8 cellular contexts compared by ENCODE assay signal in genomic region chr9:129968690-129969485, GRCh38.
DNase-seq lines count a peak whose midpoint lies in the region; ATAC-seq and TF ChIP-seq lines count a peak whose summit lies in the region.

No MANE protein-coding gene starts in this region.

- H3K9me3 Mint-ChIP-seq in CD4-positive, CD25-positive, alpha-beta regulatory T cell, result peaks cover 0 to 2% (median 0%) of the 10 kb centered on the region in 7 donors

- peaks cover 58% of the 10 kb centered on the region for H3K36me3 ChIP-seq in CD4-positive, CD25-positive, alpha-beta regulatory T cell (ENCODE audit: control insufficient read depth, insufficient read depth, low read length)
- peaks cover 16% of the 10 kb centered on the region for H3K36me3 ChIP-seq in WERI-Rb-1

- no peak overlapping the region for H3K4me3 ChIP-seq in CD4-positive, CD25-positive, alpha-beta regulatory T cell (ENCODE audit: low read depth, low read length)
- H3K4me3 ChIP-seq in WERI-Rb-1 (ENCODE audit: low read depth, low read length), result no peak overlapping the region

- ATAC-seq in CD4-positive, CD25-positive, alpha-beta regulatory T cell (ENCODE audit: low read depth in 2 of 2), result no peak
- ATAC-seq in omental fat pad (ENCODE audit: low FRiP score), result peak; percentile 87
- no peak for ATAC-seq in HG02642 (IDR thresholded peaks at IDR 0.05; ENCODE audit: poor library complexity, unreplicated experiment)

- TF ChIP-seq CTCF in omental fat pad (IDR thresholded peaks at IDR 0.05) (no peak), WERI-Rb-1 (IDR thresholded peaks at IDR 0.05; ENCODE audit: low read depth, low read length) (no peak)

- H3K36me3 Mint-ChIP-seq in CD4-positive, CD25-positive, alpha-beta regulatory T cell, result peaks cover 36% of the 10 kb centered on the region

- H3K4me3 Mint-ChIP-seq in CD4-positive, CD25-positive, alpha-beta regulatory T cell, result no peak overlapping the region

- no peaks in the 10 kb centered on the region for H3K27me3 Mint-ChIP-seq in CD4-positive, CD25-positive, alpha-beta regulatory T cell

- H3K4me1 Mint-ChIP-seq in CD4-positive, CD25-positive, alpha-beta regulatory T cell, result peaks cover 23 to 61% (median 34%) of the 10 kb centered on the region in 4 donors

- no peak for DNase-seq in CD4-positive, CD25-positive, alpha-beta regulatory T cell
- peak; percentile 13 for DNase-seq in NCI-H69 (lab: John Stamatoyannopoulos, UW)
- peak; percentile 94 for DNase-seq in dermis blood vessel endothelial cell
- no peak for DNase-seq in omental fat pad (ENCODE audit: low spot score)
- no peak for DNase-seq in NCI-H1436 (lab: John Stamatoyannopoulos, UW)
- DNase-seq in NCI-H345 (lab: John Stamatoyannopoulos, UW), result no peak
- no peak for DNase-seq in WERI-Rb-1

- peaks cover 27% of the 10 kb centered on the region for H3K4me1 ChIP-seq in CD4-positive, CD25-positive, alpha-beta regulatory T cell (ENCODE audit: control insufficient read depth, insufficient read depth, low read length, poor library complexity, severe bottlenecking)

- H3K27me3 ChIP-seq in CD4-positive, CD25-positive, alpha-beta regulatory T cell (ENCODE audit: control insufficient read depth, insufficient read depth, low read length), result no peaks in the 10 kb centered on the region
- no peaks in the 10 kb centered on the region for H3K27me3 ChIP-seq in WERI-Rb-1 (ENCODE audit: insufficient read depth, low read depth, severe bottlenecking)

- no peaks in the 10 kb centered on the region for H3K9me3 ChIP-seq in CD4-positive, CD25-positive, alpha-beta regulatory T cell (ENCODE audit: control insufficient read depth in 2 of 2, low read length in 2 of 2)
- no peaks in the 10 kb centered on the region for H3K9me3 ChIP-seq in WERI-Rb-1 (ENCODE audit: severe bottlenecking)

- H3K27ac ChIP-seq in CD4-positive, CD25-positive, alpha-beta regulatory T cell (ENCODE audit: insufficient read depth, low read length, poor library complexity, severe bottlenecking), result no peak overlapping the region
- no peak overlapping the region for H3K27ac ChIP-seq in WERI-Rb-1

- peak overlapping the region; percentile 65 to 92 (median 82) for H3K27ac Mint-ChIP-seq in CD4-positive, CD25-positive, alpha-beta regulatory T cell

Comparison
In these comparisons a context has a peak if more than half of its experiments do, and no peak if none do; other contexts are left out.
1. DNase-seq: peak in NCI-H69 (single experiment) and dermis blood vessel endothelial cell (single experiment); none in CD4-positive, CD25-positive, alpha-beta regulatory T cell (0 of 3), omental fat pad (single experiment), NCI-H1436 (single experiment), NCI-H345 (single experiment) and WERI-Rb-1 (single experiment).